ENCODE assay signal across 9 cellular contexts in the genomic region with DNA sequence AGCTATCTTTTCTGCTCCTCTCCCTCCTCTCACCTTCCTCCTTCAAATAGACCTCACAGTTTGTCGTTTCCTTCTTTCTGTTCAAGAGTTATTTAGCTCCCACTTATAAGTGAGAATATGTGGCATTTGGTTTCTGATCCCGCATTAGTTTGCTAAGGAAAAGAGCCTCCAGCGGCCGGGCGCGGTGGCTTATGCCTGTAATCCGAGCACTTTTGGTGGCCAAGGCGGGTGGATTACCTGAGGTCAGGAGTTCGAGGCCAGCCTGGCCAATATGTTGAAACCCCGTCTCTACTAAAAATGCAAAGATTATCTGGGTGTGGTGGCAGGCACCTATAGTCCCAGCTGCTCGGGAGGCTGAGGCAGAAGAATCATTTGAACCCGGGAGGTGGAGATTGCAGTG.
"Had no signal": no experiment of that assay in that cellular context is flagged by ENCODE, and none has a peak within 500 bp of the region (broad histone marks: within the 10 kb centered on the region; RNA-seq: fewer than 3 reads in every experiment).

No MANE protein-coding gene starts in this region.

- H3K27ac Mint-ChIP-seq: GM23338, H9, HFFc6 had no signal

- ATAC-seq: GM23338, HCT116 had no signal

- DNase-seq: GM23248, GOT3, H7, H9, HCEC 1CT, HFFc6 had no signal

- H3K9me3 ChIP-seq: HAP-1 had no signal

- H3K27ac ChIP-seq: GM23248 had no signal

- H3K4me3 Mint-ChIP-seq: GM23338, H9, HFFc6 had no signal

- H3K4me3 ChIP-seq: GM23248, GM23338, HAP-1 had no signal

- H3K36me3 ChIP-seq: HAP-1 had no signal

- H3K4me1 ChIP-seq: HAP-1 had no signal

- H3K4me1 Mint-ChIP-seq: GM23338 had no signal
